9 cellular contexts compared by ENCODE assay signal in the genomic region with DNA sequence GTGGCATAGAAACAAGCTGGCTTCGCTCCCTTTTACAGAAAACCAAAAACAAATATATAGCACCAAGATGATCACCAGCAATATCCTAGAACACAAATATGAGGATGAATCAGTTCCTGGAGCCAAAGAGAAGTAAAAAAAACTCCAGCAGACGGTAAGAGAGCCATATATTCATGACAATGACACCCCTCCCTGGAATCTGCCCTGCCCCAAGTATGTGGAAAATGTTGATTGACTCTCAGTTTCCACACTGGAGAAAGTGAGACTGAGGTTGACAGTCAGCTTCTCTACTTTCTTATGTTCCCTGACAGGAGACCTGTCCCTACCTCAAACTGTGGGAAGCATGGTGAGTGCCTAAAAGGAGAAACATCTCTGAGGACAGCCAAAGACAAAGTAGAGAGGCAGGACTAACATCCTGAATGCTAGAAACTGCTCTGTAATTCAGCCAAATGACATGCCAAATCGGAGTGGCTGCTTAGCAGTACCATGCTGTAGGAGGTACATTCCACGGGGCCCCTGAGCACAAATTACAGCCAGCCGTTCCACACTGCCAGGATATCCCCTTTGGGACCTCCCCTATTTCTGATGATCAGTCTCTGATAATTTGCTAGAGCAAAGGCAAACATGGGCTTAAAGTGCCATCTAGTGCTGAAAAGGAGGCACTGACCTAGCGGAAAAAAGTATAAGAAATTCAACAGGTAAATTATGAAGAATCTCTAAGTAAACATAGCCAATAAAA.
DNase-seq lines count a peak whose midpoint lies in the region; ATAC-seq, FAIRE-seq and TF ChIP-seq lines count a peak whose summit lies in the region.
"Had no signal": no experiment of that assay in that cellular context is flagged by ENCODE, and none has a peak within 500 bp of the region (broad histone marks: within the 10 kb centered on the region; RNA-seq: fewer than 3 reads in every experiment).

No MANE protein-coding gene starts in this region.

- H3K18ac ChIP-seq in trophoblast cell (ENCODE audit: low read length) = no peak overlapping the region

- H3K79me2 ChIP-seq in MM.1S (ENCODE audit: low read length) (no peaks in the 10 kb centered on the region), trophoblast cell (ENCODE audit: control insufficient read depth, insufficient read depth, low read length, poor library complexity) (no peaks in the 10 kb centered on the region)

- no peak overlapping the region for H2AK5ac ChIP-seq in trophoblast cell (ENCODE audit: low read length)

- intact Hi-C loops in aorta (cut with DNase I) = no loop called here

- no peak overlapping the region for H2BK120ac ChIP-seq in trophoblast cell (ENCODE audit: insufficient read depth, low read length, poor library complexity)

- H4K12ac ChIP-seq in trophoblast cell (ENCODE audit: low read depth, low read length) = no peak overlapping the region

- H3K4me1 ChIP-seq in MM.1S (ENCODE audit: low read length) = no peaks in the 10 kb centered on the region
- H3K4me1 ChIP-seq in trophoblast cell (ENCODE audit: control insufficient read depth in 1 of 2, insufficient read depth in 2 of 2, low read length in 2 of 2) = no peaks in the 10 kb centered on the region
- H3K4me1 ChIP-seq in aorta (ENCODE audit: control insufficient read depth in 1 of 2, insufficient read depth in 2 of 2, low read length in 2 of 2) = no peaks in the 10 kb centered on the region

- H4K20me1 ChIP-seq in MM.1S (ENCODE audit: insufficient read depth, low read length) = no peaks in the 10 kb centered on the region

- ATAC-seq in aorta (ENCODE audit: low FRiP score) = no peak

- H4K91ac ChIP-seq in trophoblast cell (ENCODE audit: low read depth, low read length) = no peak overlapping the region

- H3K79me1 ChIP-seq in trophoblast cell (ENCODE audit: low read length) = no peaks in the 10 kb centered on the region

- FAIRE-seq in bronchial epithelial cell (lab: Jason Lieb, UNC) = no peak

- H4K8ac ChIP-seq in trophoblast cell (ENCODE audit: low read depth, low read length) = no peak overlapping the region

- H3K9me2 ChIP-seq in MM.1S (replicated peaks; ENCODE audit: insufficient read depth, low read length) = no peaks in the 10 kb centered on the region

- H3K9me3 ChIP-seq in MM.1S (replicated peaks; ENCODE audit: insufficient read depth, low read length) (no peaks in the 10 kb centered on the region), trophoblast cell (ENCODE audit: insufficient read depth, low read depth, low read length) (no peaks in the 10 kb centered on the region), aorta (ENCODE audit: control insufficient read depth, low read length) (no peaks in the 10 kb centered on the region)

- H3K4me3 ChIP-seq in GM12864 (ENCODE audit: low read depth, low read length) (no peak overlapping the region), MM.1S (ENCODE audit: low read length) (no peak overlapping the region), bronchial epithelial cell (ENCODE audit: low read depth, low read length) (no peak overlapping the region), trophoblast cell (ENCODE audit: low read depth, low read length) (no peak overlapping the region), aorta (ENCODE audit: low read length in 2 of 2) (no peak overlapping the region)

- no peak overlapping the region for H3K4ac ChIP-seq in trophoblast cell (ENCODE audit: low read depth, low read length)

- no peak overlapping the region for H3K23ac ChIP-seq in trophoblast cell (ENCODE audit: low read length)

- H3K14ac ChIP-seq in trophoblast cell (ENCODE audit: low read length) = no peak overlapping the region

- no peaks in the 10 kb centered on the region for H3F3A ChIP-seq in MM.1S (ENCODE audit: insufficient read depth, low read length)

- H2BK5ac ChIP-seq in trophoblast cell (ENCODE audit: low read depth, low read length, poor library complexity) = no peak overlapping the region

- H3K36me3 ChIP-seq in MM.1S (replicated peaks; ENCODE audit: insufficient read depth, low read length) = no peaks in the 10 kb centered on the region
- no peaks in the 10 kb centered on the region for H3K36me3 ChIP-seq in bronchial epithelial cell (ENCODE audit: control insufficient read depth, insufficient read depth, low read length)
- no peaks in the 10 kb centered on the region for H3K36me3 ChIP-seq in trophoblast cell (ENCODE audit: control insufficient read depth in 1 of 2, insufficient read depth in 2 of 2, low read length in 2 of 2)
- no peaks in the 10 kb centered on the region for H3K36me3 ChIP-seq in aorta (ENCODE audit: control insufficient read depth in 1 of 2, insufficient read depth in 2 of 2, low read length in 1 of 2)

- DNase-seq in GM12864 (ENCODE audit: low read depth) (no peak), MM.1S (peak; percentile 20), bronchial epithelial cell (ENCODE audit: low read depth) (peak; percentile 67), trophoblast cell (peak; percentile 11 to 58), aorta (no peak), medulla oblongata (ENCODE audit: extremely low spot score) (no peak), NCI-H2227 (lab: John Stamatoyannopoulos, UW; ENCODE audit: unreplicated experiment) (no peak), NCI-H510A treated with DMSO at 0.1 percent for 48 hours (lab: John Stamatoyannopoulos, UW) (no peak)
- DNase-seq: NCI-H2029 had no signal

- H3K4me2 ChIP-seq in MM.1S (ENCODE audit: low read depth, low read length) (no peak overlapping the region), trophoblast cell (ENCODE audit: low read length) (no peak overlapping the region)

- H3K27ac ChIP-seq in MM.1S (ENCODE audit: low read length) (no peak overlapping the region), trophoblast cell (ENCODE audit: low read depth, low read length) (no peak overlapping the region), aorta (ENCODE audit: low read depth in 1 of 2, low read length in 2 of 2) (no peak overlapping the region)

- peak; percentile 41 for TF ChIP-seq CTCF in GM12864 (IDR thresholded peaks at IDR 0.05; ENCODE audit: low read depth, low read length, missing control alignments)
- peak; percentile 67 for TF ChIP-seq CTCF in MM.1S (IDR thresholded peaks at IDR 0.05; ENCODE audit: low read length)
- TF ChIP-seq CTCF in bronchial epithelial cell (IDR thresholded peaks at IDR 0.05; ENCODE audit: insufficient read depth, low read length, severe bottlenecking) = peak; percentile 21

- WGBS in trophoblast cell (ENCODE audit: extremely low coverage, insufficient coverage, insufficient read length) = no CpG with 5 or more reads among the region's 6 CpGs
- WGBS in aorta, 2 donors = 64 to 74% methylated on average over 6 of the region's 6 CpGs

- H3K9ac ChIP-seq in MM.1S (ENCODE audit: low read length) = no peak overlapping the region
- no peak overlapping the region for H3K9ac ChIP-seq in trophoblast cell (ENCODE audit: low read length)

- no peak overlapping the region for H2BK12ac ChIP-seq in trophoblast cell (ENCODE audit: low read length)

- H2AFZ ChIP-seq in MM.1S (ENCODE audit: low read length) (no peak overlapping the region), trophoblast cell (ENCODE audit: insufficient read depth, low read length, poor library complexity) (no peak overlapping the region)

- H3K27me3 ChIP-seq in MM.1S (replicated peaks; ENCODE audit: insufficient read depth, low read length) = no peaks in the 10 kb centered on the region
- H3K27me3 ChIP-seq in bronchial epithelial cell (ENCODE audit: control insufficient read depth, insufficient read depth, low read length) = no peaks in the 10 kb centered on the region
- H3K27me3 ChIP-seq in trophoblast cell (ENCODE audit: insufficient read depth, low read length) = no peaks in the 10 kb centered on the region
- no peaks in the 10 kb centered on the region for H3K27me3 ChIP-seq in aorta (ENCODE audit: control insufficient read depth in 1 of 2, insufficient read depth in 2 of 2, low read length in 1 of 2)

Comparison
In these comparisons a context has a peak if more than half of its experiments do, and no peak if none do; other contexts are left out.
1. DNase-seq: peak in MM.1S (single experiment), bronchial epithelial cell (single experiment) and trophoblast cell (2 of 2); none in GM12864 (single experiment), aorta (0 of 2), medulla oblongata (single experiment), NCI-H2227 (single experiment) and NCI-H510A treated with DMSO at 0.1 percent for 48 hours (single experiment).
2. Peak in every context shown above with its lines, with median percentiles within 50 percentile points of each other: CTCF ChIP-seq.